21 cellular contexts compared by ENCODE assay signal in the genomic region with DNA sequence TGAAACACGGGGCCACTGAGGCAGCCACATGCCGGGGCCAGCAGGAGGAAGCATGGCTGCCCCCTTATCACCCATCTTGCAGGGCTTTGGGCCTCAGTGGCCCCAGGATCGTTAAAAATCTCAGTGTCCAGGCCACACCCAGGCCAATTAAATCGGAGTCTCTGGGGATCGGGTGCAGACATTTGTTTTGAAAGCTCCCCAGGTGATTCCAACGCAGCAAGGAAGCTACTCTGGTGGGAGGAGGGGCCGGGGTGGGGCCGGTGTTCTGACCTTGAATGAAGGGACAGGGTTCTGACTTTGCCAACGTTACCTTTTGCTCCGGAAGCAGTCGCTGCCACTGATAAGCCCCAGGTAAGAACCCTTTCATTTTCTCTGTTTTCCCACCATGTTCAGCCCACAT.
DNase-seq lines count a peak whose midpoint lies in the region; ATAC-seq and TF ChIP-seq lines count a peak whose summit lies in the region.
"Had no signal": no experiment of that assay in that cellular context is flagged by ENCODE, and none has a peak within 500 bp of the region (broad histone marks: within the 10 kb centered on the region; RNA-seq: fewer than 3 reads in every experiment).

No MANE protein-coding gene starts in this region.

- H3K27ac ChIP-seq in colonic mucosa (no peak overlapping the region), neuronal stem cell (replicated peaks; ENCODE audit: low read length) (no peak overlapping the region), spleen (no peak overlapping the region), vagina (no peak overlapping the region), brain microvascular endothelial cell (no peak overlapping the region)
- H3K27ac ChIP-seq: A549; BLaER1 treated with 17β-estradiol and CSF1 and Interleukin-3, amounts not matched to agents 10 nM and 100 nM; GM23248 had no signal

- peaks cover 3% of the 10 kb centered on the region for H3K36me3 Mint-ChIP-seq in T-cell
- H3K36me3 Mint-ChIP-seq: CD14-positive monocyte; CD8-positive, alpha-beta memory T cell had no signal

- peak; percentile 2 for DNase-seq in colonic mucosa
- DNase-seq in neuronal stem cell (ENCODE audit: low spot score) = no peak
- peak; percentile 43 for DNase-seq in spleen
- peak; percentile 27 to 82 for DNase-seq in vagina (ENCODE audit: extremely low spot score in 2 of 2)
- no peak for DNase-seq in brain microvascular endothelial cell
- DNase-seq in T-cell = no peak
- no peak for DNase-seq in stimulated activated naive CD4-positive, alpha-beta T cell treated with Interleukin-2 at 50 U/mL for 16 hours (lab: John Stamatoyannopoulos, UW)
- DNase-seq: 8988T; ACHN; AML-193; BE2C; CD4-positive, alpha-beta T cell; CD8-positive, alpha-beta memory T cell; DMS 273 treated with DMSO at 0.1 percent for 48 hours; DND-41; GM23248; H7; HCEC 1CT had no signal

- TF ChIP-seq CTCF in colonic mucosa (IDR thresholded peaks at IDR 0.05) (no peak), spleen (IDR thresholded peaks at IDR 0.05 in 8 of 11, conservative IDR thresholded peaks at IDR 0.05 in 3 of 11) (no peak), vagina (IDR thresholded peaks at IDR 0.05) (no peak), brain microvascular endothelial cell (IDR thresholded peaks at IDR 0.05; ENCODE audit: low read depth, low read length, missing control alignments) (no peak)

- H3K36me3 ChIP-seq in colonic mucosa (no peaks in the 10 kb centered on the region), neuronal stem cell (replicated peaks in 1 of 2; ENCODE audit: control insufficient read depth in 2 of 2, insufficient read depth in 2 of 2, low read length in 2 of 2) (no peaks in the 10 kb centered on the region), spleen (peaks cover 0 to 9% (median 0%) of the 10 kb centered on the region in 6 donors), vagina (no peaks in the 10 kb centered on the region), brain microvascular endothelial cell (replicated peaks) (no peaks in the 10 kb centered on the region)
- H3K36me3 ChIP-seq: BE2C; BLaER1 treated with 17β-estradiol and CSF1 and Interleukin-3, amounts not matched to agents 10 nM and 100 nM had no signal

- H2AK5ac ChIP-seq in neuronal stem cell (ENCODE audit: low read depth, low read length) = no peak overlapping the region

- H3K9me3 Mint-ChIP-seq in T-cell = peaks cover 5 to 10% (median 5%) of the 10 kb centered on the region in 3 donors

- H3K9ac ChIP-seq in colonic mucosa (ENCODE audit: low read depth in 2 of 2, low read length in 2 of 2) (no peak overlapping the region), neuronal stem cell (ENCODE audit: low read depth, low read length, poor library complexity) (no peak overlapping the region)
- H3K9ac ChIP-seq: BLaER1 treated with 17β-estradiol and CSF1 and Interleukin-3, amounts not matched to agents 10 nM and 100 nM; GM23248 had no signal

- no peak overlapping the region for H4K91ac ChIP-seq in neuronal stem cell (ENCODE audit: low read depth, low read length, poor library complexity)

- no peak for ATAC-seq in T-cell (replicated peaks in 1 of 4)
- ATAC-seq: A549 had no signal

- TF ChIP-seq POLR2A in spleen (IDR thresholded peaks at IDR 0.05) = no peak
- TF ChIP-seq POLR2A in vagina (IDR thresholded peaks at IDR 0.05) = no peak

- H2BK5ac ChIP-seq in neuronal stem cell (ENCODE audit: low read length) = no peak overlapping the region

- H3K4me3 ChIP-seq in colonic mucosa = no peak overlapping the region
- H3K4me3 ChIP-seq in neuronal stem cell (ENCODE audit: low read length in 2 of 2) = no peak overlapping the region
- no peak overlapping the region for H3K4me3 ChIP-seq in spleen
- no peak overlapping the region for H3K4me3 ChIP-seq in vagina
- H3K4me3 ChIP-seq in brain microvascular endothelial cell (ENCODE audit: low read depth, low read length) = no peak overlapping the region
- H3K4me3 ChIP-seq: A549; BLaER1 treated with 17β-estradiol and CSF1 and Interleukin-3, amounts not matched to agents 10 nM and 100 nM; GM23248 had no signal

- H3K27me3 Mint-ChIP-seq in T-cell = peaks cover 0 to 6% of the 10 kb centered on the region in 2 donors

- H3K23ac ChIP-seq in neuronal stem cell (ENCODE audit: low read depth, low read length, poor library complexity) = no peak overlapping the region

- H3K27ac Mint-ChIP-seq in T-cell = no peak overlapping the region
- H3K27ac Mint-ChIP-seq: CD14-positive monocyte; CD4-positive, alpha-beta T cell; CD8-positive, alpha-beta memory T cell had no signal

- no peak overlapping the region for H2AFZ ChIP-seq in neuronal stem cell (ENCODE audit: low read length)
- H2AFZ ChIP-seq: GM23248 had no signal

- no peaks in the 10 kb centered on the region for H3K4me1 Mint-ChIP-seq in T-cell
- H3K4me1 Mint-ChIP-seq: CD14-positive monocyte; CD8-positive, alpha-beta memory T cell had no signal

- no peaks in the 10 kb centered on the region for H3K27me3 ChIP-seq in colonic mucosa
- no peaks in the 10 kb centered on the region for H3K27me3 ChIP-seq in neuronal stem cell (ENCODE audit: control insufficient read depth in 3 of 3, insufficient read depth in 3 of 3, low read depth in 1 of 3, low read length in 3 of 3)
- H3K27me3 ChIP-seq in spleen (replicated peaks in 1 of 7) = peaks cover 0 to 10% (median 0%) of the 10 kb centered on the region in 7 donors
- no peaks in the 10 kb centered on the region for H3K27me3 ChIP-seq in vagina
- H3K27me3 ChIP-seq in brain microvascular endothelial cell (replicated peaks) = no peaks in the 10 kb centered on the region
- H3K27me3 ChIP-seq: BE2C; BLaER1 treated with 17β-estradiol and CSF1 and Interleukin-3, amounts not matched to agents 10 nM and 100 nM had no signal

- intact Hi-C loops in colonic mucosa (cut with DNase I) (no loop called here), spleen (cut with DNase I; ENCODE audit: low total_unique reads) (no loop called here), vagina (cut with DNase I) (no loop called here)

- H3K14ac ChIP-seq in neuronal stem cell (ENCODE audit: low read length) = no peak overlapping the region

- in situ Hi-C loops in brain microvascular endothelial cell (cut with HindIII; ENCODE audit: low pct_ligation_motif_present, low sequenced_read_pairs) = no loop called here

- no CpG with 5 or more reads among the region's 11 CpGs for WGBS in neuronal stem cell (ENCODE audit: extremely low coverage in 2 of 2, insufficient read length in 2 of 2, insufficient replicate concordance in 1 of 2), 2 donors
- 75 to 84% (median 82%) methylated on average over 8 to 11 of the region's 11 CpGs for WGBS in spleen, 5 donors

- no peak overlapping the region for H3K4ac ChIP-seq in neuronal stem cell (ENCODE audit: low read length)

- no peak overlapping the region for H2BK15ac ChIP-seq in neuronal stem cell (ENCODE audit: low read length)

- H4K8ac ChIP-seq in neuronal stem cell (ENCODE audit: low read depth, low read length) = peak overlapping the region; percentile 54

- no peak overlapping the region for H3K18ac ChIP-seq in neuronal stem cell (ENCODE audit: low read length)

- no peaks in the 10 kb centered on the region for H3K4me1 ChIP-seq in colonic mucosa
- H3K4me1 ChIP-seq in neuronal stem cell (ENCODE audit: control insufficient read depth in 2 of 2, insufficient read depth in 1 of 2, low read depth in 1 of 2, low read length in 2 of 2) = peaks cover 0 to 3% of the 10 kb centered on the region in 2 donors
- H3K4me1 ChIP-seq in spleen = no peaks in the 10 kb centered on the region
- H3K4me1 ChIP-seq in vagina = no peaks in the 10 kb centered on the region
- H3K4me1 ChIP-seq: A549, BE2C had no signal

- no peak overlapping the region for H2BK120ac ChIP-seq in neuronal stem cell (ENCODE audit: low read depth, low read length)

- POLR2A ChIA-PET in T-cell (lab: Charles Lee) = no interaction called here

- CTCF ChIA-PET in T-cell (lab: Charles Lee) = no interaction called here

- no peak overlapping the region for H3K4me3 Mint-ChIP-seq in T-cell
- H3K4me3 Mint-ChIP-seq: CD14-positive monocyte; CD4-positive, alpha-beta T cell; CD8-positive, alpha-beta memory T cell had no signal

- no peaks in the 10 kb centered on the region for H3K9me3 ChIP-seq in colonic mucosa
- H3K9me3 ChIP-seq in neuronal stem cell (replicated peaks in 1 of 2; ENCODE audit: control insufficient read depth in 2 of 2, insufficient read depth in 1 of 2, low read depth in 1 of 2, low read length in 2 of 2) = peaks cover 0 to 2% of the 10 kb centered on the region in 2 donors
- peaks cover 0 to 24% (median 10%) of the 10 kb centered on the region in 8 donors for H3K9me3 ChIP-seq in spleen
- H3K9me3 ChIP-seq in vagina = no peaks in the 10 kb centered on the region
- H3K9me3 ChIP-seq: A549, BE2C had no signal

- peaks cover 2% of the 10 kb centered on the region for H3K79me1 ChIP-seq in neuronal stem cell (ENCODE audit: low read depth, low read length)

- H2BK12ac ChIP-seq in neuronal stem cell (ENCODE audit: low read length) = no peak overlapping the region

- H3K4me2 ChIP-seq in neuronal stem cell (ENCODE audit: insufficient read depth, low read length, poor library complexity, severe bottlenecking) = no peak overlapping the region
- H3K4me2 ChIP-seq: A549; BLaER1 treated with 17β-estradiol and CSF1 and Interleukin-3, amounts not matched to agents 10 nM and 100 nM had no signal

Comparison
In these comparisons a context has a peak if more than half of its experiments do, and no peak if none do; other contexts are left out.
1. DNase-seq: peak in colonic mucosa (single experiment), spleen (single experiment) and vagina (2 of 2); none in neuronal stem cell (single experiment), brain microvascular endothelial cell (single experiment), T-cell (0 of 34) and stimulated activated naive CD4-positive, alpha-beta T cell treated with Interleukin-2 at 50 U/mL for 16 hours (single experiment).